21 cellular contexts compared by ENCODE assay signal in the genomic region with DNA sequence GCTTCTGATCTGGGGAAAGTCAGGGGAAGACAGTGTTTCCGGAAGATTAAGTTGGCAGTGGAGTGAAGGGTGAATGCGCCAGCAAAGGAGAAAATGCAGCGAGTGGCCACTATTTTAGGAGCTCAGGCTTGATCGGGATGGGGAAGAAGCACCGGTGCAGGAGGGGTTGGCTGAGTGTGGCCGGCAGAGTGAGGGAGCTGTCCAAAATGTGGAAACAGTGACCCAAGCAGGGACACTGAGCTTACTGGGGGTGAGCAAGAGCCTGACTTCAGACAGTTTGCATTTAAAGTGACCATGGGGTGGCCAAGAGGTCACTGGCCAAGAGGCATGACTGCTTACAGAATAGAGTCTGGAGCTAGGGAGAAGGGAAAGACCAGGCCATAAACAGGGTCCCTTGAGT.
A peak's percentile ranks its signal among the peaks of the same experiment; 100 is the strongest.
DNase-seq lines count a peak whose midpoint lies in the region; ATAC-seq and TF ChIP-seq lines count a peak whose summit lies in the region.
"Had no signal": no experiment of that assay in that cellular context is flagged by ENCODE, and none has a peak within 500 bp of the region (broad histone marks: within the 10 kb centered on the region; RNA-seq: fewer than 3 reads in every experiment).

No MANE protein-coding gene starts in this region.

- no peak overlapping the region for H2AFZ ChIP-seq in GM23338

- intact Hi-C loops in posterior vena cava (cut with DNase I) (no loop called here), colonic mucosa (cut with DNase I) (no loop called here)

- POLR2A ChIA-PET in HEK293 (lab: Yijun Ruan, JAX): no interaction called here

- H4K20me1 ChIP-seq in GM23338 (replicated peaks; ENCODE audit: insufficient read depth): no peaks in the 10 kb centered on the region
- H4K20me1 ChIP-seq: BLaER1 treated with 17β-estradiol and CSF1 and Interleukin-3, amounts not matched to agents 10 nM and 100 nM had no signal

- H3K27ac Mint-ChIP-seq in GM23338: no peak overlapping the region
- H3K27ac Mint-ChIP-seq: CD4-positive, alpha-beta T cell; CD8-positive, alpha-beta memory T cell had no signal

- no peaks in the 10 kb centered on the region for H3F3A ChIP-seq in GM23338 (replicated peaks; ENCODE audit: low read depth)

- H3K4me1 Mint-ChIP-seq in GM23338: no peaks in the 10 kb centered on the region
- H3K4me1 Mint-ChIP-seq: CD14-positive monocyte; CD8-positive, alpha-beta memory T cell had no signal

- H3K9me3 ChIP-seq in HEK293 (ENCODE audit: control insufficient read depth, insufficient read depth, low read depth, low read length) (no peaks in the 10 kb centered on the region), colonic mucosa (no peaks in the 10 kb centered on the region)
- H3K9me3 ChIP-seq: BE2C; BLaER1 treated with 17β-estradiol and CSF1 and Interleukin-3, amounts not matched to agents 10 nM and 100 nM had no signal

- peak; percentile 38; the same call in 1 of the 3 replicates for ATAC-seq in GM23338

- H3K4me2 ChIP-seq in GM23338: no peak overlapping the region
- H3K4me2 ChIP-seq: BLaER1 treated with 17β-estradiol and CSF1 and Interleukin-3, amounts not matched to agents 10 nM and 100 nM had no signal

- H3K4me3 ChIP-seq in GM23338: no peak overlapping the region
- no peak overlapping the region for H3K4me3 ChIP-seq in HEK293 (ENCODE audit: low read depth, low read length)
- H3K4me3 ChIP-seq in colonic mucosa: no peak overlapping the region
- H3K4me3 ChIP-seq: BLaER1 treated with 17β-estradiol and CSF1 and Interleukin-3, amounts not matched to agents 10 nM and 100 nM had no signal

- H3K9me3 Mint-ChIP-seq in GM23338: peaks cover 2% of the 10 kb centered on the region; the same call in 2 of the 3 replicates
- H3K9me3 Mint-ChIP-seq: CD4-positive, alpha-beta T cell; CD8-positive, alpha-beta memory T cell had no signal

- CTCF ChIA-PET in HEK293 (lab: Yijun Ruan, JAX): interaction anchor here (0.7 kb wide), 1 partner anchor 463 kb away, joined by 4 read pairs; no protein-coding TSS in a partner anchor

- H3K27me3 ChIP-seq in GM23338 (ENCODE audit: insufficient read depth) (no peaks in the 10 kb centered on the region), colonic mucosa (no peaks in the 10 kb centered on the region)
- H3K27me3 ChIP-seq: BE2C; BLaER1 treated with 17β-estradiol and CSF1 and Interleukin-3, amounts not matched to agents 10 nM and 100 nM had no signal

- peaks cover 6% of the 10 kb centered on the region for H3K27me3 Mint-ChIP-seq in GM23338 (ENCODE audit: insufficient read depth, low read depth, poor library complexity)

- H3K4me1 ChIP-seq in GM23338 (ENCODE audit: insufficient read depth) (no peaks in the 10 kb centered on the region), HEK293 (ENCODE audit: control insufficient read depth, insufficient read depth, low read length) (no peaks in the 10 kb centered on the region), colonic mucosa (no peaks in the 10 kb centered on the region)
- H3K4me1 ChIP-seq: BE2C; BLaER1 treated with 17β-estradiol and CSF1 and Interleukin-3, amounts not matched to agents 10 nM and 100 nM had no signal

- TF ChIP-seq CTCF in GM23338 (conservative IDR thresholded peaks at IDR 0.05; ENCODE audit: low read depth in 2 of 2): no peak
- TF ChIP-seq CTCF in HEK293 (tag by site-specific recombination; IDR thresholded peaks at IDR 0.05): no peak
- TF ChIP-seq CTCF in colonic mucosa (IDR thresholded peaks at IDR 0.05): no peak

- H3K27ac ChIP-seq in GM23338 (ENCODE audit: low read depth) (no peak overlapping the region), HEK293 (ENCODE audit: extremely low read depth, low read depth, low read length) (no peak overlapping the region), colonic mucosa (no peak overlapping the region)
- H3K27ac ChIP-seq: BLaER1 treated with 17β-estradiol and CSF1 and Interleukin-3, amounts not matched to agents 10 nM and 100 nM had no signal

- no peaks in the 10 kb centered on the region for H3K9me2 ChIP-seq in GM23338 (ENCODE audit: insufficient read depth)

- no peak overlapping the region for H3K4me3 Mint-ChIP-seq in GM23338
- H3K4me3 Mint-ChIP-seq: CD14-positive monocyte; CD4-positive, alpha-beta T cell; CD8-positive, alpha-beta memory T cell had no signal

- H3K9ac ChIP-seq in colonic mucosa (ENCODE audit: low read depth in 2 of 2, low read length in 2 of 2): no peak overlapping the region
- H3K9ac ChIP-seq: BLaER1 treated with 17β-estradiol and CSF1 and Interleukin-3, amounts not matched to agents 10 nM and 100 nM had no signal

- no peak for DNase-seq in GM23338 (ENCODE audit: low spot score)
- peak; percentile 40 for DNase-seq in iPS-NIHi7 (ENCODE audit: extremely low spot score)
- peak; percentile 34 for DNase-seq in posterior vena cava (ENCODE audit: low spot score)
- no peak for DNase-seq in superior temporal gyrus (ENCODE audit: extremely low spot score)
- no peak for DNase-seq in NCI-H1105 treated with DMSO at 0.1 percent for 48 hours (lab: John Stamatoyannopoulos, UW)
- DNase-seq in colonic mucosa: no peak
- DNase-seq in amniotic stem cell (lab: John Stamatoyannopoulos, UW): no peak
- DNase-seq: ACHN; AML-193; BE2C; CD4-positive, alpha-beta T cell; CD8-positive, alpha-beta memory T cell; DMS 273 treated with DMSO at 0.1 percent for 48 hours; DMS79; EL; GF-D8; GOT3; HCEC 1CT had no signal

- H3K36me3 ChIP-seq in GM23338 (ENCODE audit: insufficient read depth): no peaks in the 10 kb centered on the region
- no peaks in the 10 kb centered on the region for H3K36me3 ChIP-seq in HEK293 (ENCODE audit: control insufficient read depth in 2 of 2, insufficient read depth in 1 of 2, low read length in 2 of 2)
- no peaks in the 10 kb centered on the region for H3K36me3 ChIP-seq in colonic mucosa
- H3K36me3 ChIP-seq: BE2C; BLaER1 treated with 17β-estradiol and CSF1 and Interleukin-3, amounts not matched to agents 10 nM and 100 nM had no signal

- no peaks in the 10 kb centered on the region; the same call in 2 of the 3 replicates for H3K36me3 Mint-ChIP-seq in GM23338 (ENCODE audit: low read depth)
- H3K36me3 Mint-ChIP-seq: CD14-positive monocyte had no signal

- H3K79me2 ChIP-seq in GM23338 (replicated peaks; ENCODE audit: insufficient read depth): no peaks in the 10 kb centered on the region

TF ChIP-seq in GM23338, 12 proteins besides CTCF, POLR2A, EP300 and RAD21:
- TF ChIP-seq, protein P1, sequence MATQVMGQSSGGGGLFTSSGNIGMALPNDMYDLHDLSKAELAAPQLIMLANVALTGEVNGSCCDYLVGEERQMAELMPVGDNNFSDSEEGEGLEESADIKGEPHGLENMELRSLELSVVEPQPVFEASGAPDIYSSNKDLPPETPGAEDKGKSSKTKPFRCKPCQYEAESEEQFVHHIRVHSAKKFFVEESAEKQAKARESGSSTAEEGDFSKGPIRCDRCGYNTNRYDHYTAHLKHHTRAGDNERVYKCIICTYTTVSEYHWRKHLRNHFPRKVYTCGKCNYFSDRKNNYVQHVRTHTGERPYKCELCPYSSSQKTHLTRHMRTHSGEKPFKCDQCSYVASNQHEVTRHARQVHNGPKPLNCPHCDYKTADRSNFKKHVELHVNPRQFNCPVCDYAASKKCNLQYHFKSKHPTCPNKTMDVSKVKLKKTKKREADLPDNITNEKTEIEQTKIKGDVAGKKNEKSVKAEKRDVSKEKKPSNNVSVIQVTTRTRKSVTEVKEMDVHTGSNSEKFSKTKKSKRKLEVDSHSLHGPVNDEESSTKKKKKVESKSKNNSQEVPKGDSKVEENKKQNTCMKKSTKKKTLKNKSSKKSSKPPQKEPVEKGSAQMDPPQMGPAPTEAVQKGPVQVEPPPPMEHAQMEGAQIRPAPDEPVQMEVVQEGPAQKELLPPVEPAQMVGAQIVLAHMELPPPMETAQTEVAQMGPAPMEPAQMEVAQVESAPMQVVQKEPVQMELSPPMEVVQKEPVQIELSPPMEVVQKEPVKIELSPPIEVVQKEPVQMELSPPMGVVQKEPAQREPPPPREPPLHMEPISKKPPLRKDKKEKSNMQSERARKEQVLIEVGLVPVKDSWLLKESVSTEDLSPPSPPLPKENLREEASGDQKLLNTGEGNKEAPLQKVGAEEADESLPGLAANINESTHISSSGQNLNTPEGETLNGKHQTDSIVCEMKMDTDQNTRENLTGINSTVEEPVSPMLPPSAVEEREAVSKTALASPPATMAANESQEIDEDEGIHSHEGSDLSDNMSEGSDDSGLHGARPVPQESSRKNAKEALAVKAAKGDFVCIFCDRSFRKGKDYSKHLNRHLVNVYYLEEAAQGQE (IDR thresholded peaks at IDR 0.05; ENCODE audit: unreplicated experiment): peak; percentile 54
- no peak for TF ChIP-seq EZH2phosphoT487 (IDR thresholded peaks at IDR 0.05; ENCODE audit: unreplicated experiment)

TF ChIP-seq in HEK293, 187 proteins besides CTCF, POLR2A, EP300 and RAD21:
- TF ChIP-seq GLI4 (tag by site-specific recombination; IDR thresholded peaks at IDR 0.05) (no peak), ZNF48 (tag by site-specific recombination; IDR thresholded peaks at IDR 0.05) (no peak), ZNF701 (tag by site-specific recombination; IDR thresholded peaks at IDR 0.05) (no peak)
- TF ChIP-seq, protein P1 (tag by site-specific recombination; IDR thresholded peaks at IDR 0.05): peak; percentile 78

Comparison
In these comparisons a context has a peak if more than half of its experiments do, and no peak if none do; other contexts are left out.
1. DNase-seq: peak in iPS-NIHi7 (single experiment) and posterior vena cava (single experiment); none in GM23338 (single experiment), superior temporal gyrus (single experiment), NCI-H1105 treated with DMSO at 0.1 percent for 48 hours (single experiment), colonic mucosa (single experiment) and amniotic stem cell (single experiment).